10 cellular contexts compared by ENCODE assay signal in genomic region chr13:45466359-45466758, GRCh38. TPM values are rescaled to one million over a fixed set of nuclear protein-coding genes. Genes with fewer than 3 reads are reported as not detected.
DNase-seq lines count a peak whose midpoint lies in the region; ATAC-seq and TF ChIP-seq lines count a peak whose summit lies in the region.
"Had no signal": no experiment of that assay in that cellular context is flagged by ENCODE, and none has a peak within 500 bp of the region (broad histone marks: within the 10 kb centered on the region; RNA-seq: fewer than 3 reads in every experiment).

No MANE protein-coding gene starts in this region.

- DNase-seq in CD14-positive monocyte (ENCODE audit: low spot score) (no peak), MG63 (no peak), HEK293T (ENCODE audit: extremely low spot score) (no peak), NCI-H526 (lab: John Stamatoyannopoulos, UW) (no peak), NCI-H1092 treated with DMSO at 0.1 percent for 48 hours (lab: John Stamatoyannopoulos, UW) (no peak)
- DNase-seq in central memory CD8-positive, alpha-beta T cell (ENCODE audit: low spot score in 2 of 2) = no peak
- no peak for DNase-seq in natural killer cell treated with Interleukin-12 subunit alpha and Interleukin-12 subunit beta and Interleukin-15 and Interleukin-18, amount 100 ng/mL, for 72 hours (ENCODE audit: low spot score)
- DNase-seq: kidney glomerular epithelial cell, SHP77 had no signal

- H3K4me1 Mint-ChIP-seq in CD14-positive monocyte = peaks cover 39% of the 10 kb centered on the region
- peaks cover 62% of the 10 kb centered on the region for H3K4me1 Mint-ChIP-seq in central memory CD8-positive, alpha-beta T cell
- H3K4me1 Mint-ChIP-seq in natural killer cell treated with Interleukin-12 subunit alpha and Interleukin-12 subunit beta and Interleukin-15 and Interleukin-18, amount 100 ng/mL, for 72 hours (ENCODE audit: low read depth in 2 of 2) = peaks cover 39 to 59% of the 10 kb centered on the region in 2 donors

- H3K27me3 ChIP-seq in MG63 = no peaks in the 10 kb centered on the region

- H3K36me3 ChIP-seq in MG63 = peaks cover 25% of the 10 kb centered on the region

- no peak for TF ChIP-seq CTCF in CD14-positive monocyte (IDR thresholded peaks at IDR 0.05)

- H3K27ac Mint-ChIP-seq in CD14-positive monocyte = peak overlapping the region in 3 of 7 donors; percentile 32 to 65 (median 45)
- H3K27ac Mint-ChIP-seq in central memory CD8-positive, alpha-beta T cell (ENCODE audit: low read depth) = peak overlapping the region; percentile 92
- peak overlapping the region; percentile 91 to 97 for H3K27ac Mint-ChIP-seq in natural killer cell treated with Interleukin-12 subunit alpha and Interleukin-12 subunit beta and Interleukin-15 and Interleukin-18, amount 100 ng/mL, for 72 hours

- peak overlapping the region; percentile 49 to 94 for H3K4me3 Mint-ChIP-seq in CD14-positive monocyte
- H3K4me3 Mint-ChIP-seq in central memory CD8-positive, alpha-beta T cell = peak overlapping the region; percentile 89
- peak overlapping the region; percentile 91 for H3K4me3 Mint-ChIP-seq in natural killer cell treated with Interleukin-12 subunit alpha and Interleukin-12 subunit beta and Interleukin-15 and Interleukin-18, amount 100 ng/mL, for 72 hours

- CTCF ChIA-PET in HEK293T (lab: Yijun Ruan, JAX) = no interaction called here

- peaks cover 0 to 3% (median 0%) of the 10 kb centered on the region in 7 donors for H3K9me3 Mint-ChIP-seq in CD14-positive monocyte
- no peaks in the 10 kb centered on the region for H3K9me3 Mint-ChIP-seq in central memory CD8-positive, alpha-beta T cell
- no peaks in the 10 kb centered on the region for H3K9me3 Mint-ChIP-seq in natural killer cell treated with Interleukin-12 subunit alpha and Interleukin-12 subunit beta and Interleukin-15 and Interleukin-18, amount 100 ng/mL, for 72 hours

- H3K36me3 Mint-ChIP-seq in CD14-positive monocyte = peaks cover 9 to 11% of the 10 kb centered on the region in 2 donors
- H3K36me3 Mint-ChIP-seq in central memory CD8-positive, alpha-beta T cell (ENCODE audit: insufficient read depth) = peaks cover 12% of the 10 kb centered on the region
- H3K36me3 Mint-ChIP-seq in natural killer cell treated with Interleukin-12 subunit alpha and Interleukin-12 subunit beta and Interleukin-15 and Interleukin-18, amount 100 ng/mL, for 72 hours = peaks cover 11% of the 10 kb centered on the region

- peaks cover 2% of the 10 kb centered on the region; the same call in 1 of the 2 replicates for H3K9me3 ChIP-seq in MG63

- H3K4me3 ChIP-seq in MG63 = peak overlapping the region; percentile 95

- intact Hi-C loops in CD14-positive monocyte (cut with micrococcal nuclease) = loop anchor here (5.0 to 10.0 kb wide), 2 partner anchors 49 to 122 kb away; partner anchors contain the start of genes SLC25A30 (in 2 of the 2) and TPT1 (in 1 of the 2)

- POLR2A ChIA-PET in HEK293T (lab: Yijun Ruan, JAX) = no interaction called here

- H3K27me3 Mint-ChIP-seq in CD14-positive monocyte (ENCODE audit: low read depth in 3 of 3) = peaks cover 0 to 2% (median 0%) of the 10 kb centered on the region in 3 donors
- no peaks in the 10 kb centered on the region for H3K27me3 Mint-ChIP-seq in central memory CD8-positive, alpha-beta T cell
- peaks cover 0 to 4% of the 10 kb centered on the region in 2 donors for H3K27me3 Mint-ChIP-seq in natural killer cell treated with Interleukin-12 subunit alpha and Interleukin-12 subunit beta and Interleukin-15 and Interleukin-18, amount 100 ng/mL, for 72 hours

- no peak for ATAC-seq in central memory CD8-positive, alpha-beta T cell (replicated peaks; ENCODE audit: extremely low read depth, poor library complexity, severe bottlenecking)
- no peak for ATAC-seq in natural killer cell treated with Interleukin-12 subunit alpha and Interleukin-12 subunit beta and Interleukin-15 and Interleukin-18, amount 100 ng/mL, for 72 hours
- no peak for ATAC-seq in GM21825 (IDR thresholded peaks at IDR 0.05; ENCODE audit: unreplicated experiment)

TF ChIP-seq in HEK293T, 16 proteins besides CTCF, POLR2A, EP300 and RAD21:
- TF ChIP-seq SP1 (IDR thresholded peaks at IDR 0.05) = no peak
- TF ChIP-seq FOXK2 (IDR thresholded peaks at IDR 0.05) = no peak
- no peak for TF ChIP-seq NFRKB (IDR thresholded peaks at IDR 0.05)
- no peak for TF ChIP-seq SUZ12 (IDR thresholded peaks at IDR 0.05)

RNA-seq across cellular contexts. Expression of gene COG3, which starts 1.6 kb away (rescaled TPM):
- polyA plus RNA-seq in CD14-positive monocyte = 10 to 100 TPM; 12.3 to 12.9 TPM
- total RNA-seq in MG63 (2014; rRNA removed; shearing (Covaris generic); ENCODE audit: low replicate concordance) = 15.2 and 18.3 TPM in 2 replicates
- 10 to 100 TPM; 41.0 to 50.9 TPM for total RNA-seq in natural killer cell treated with Interleukin-12 subunit alpha and Interleukin-12 subunit beta and Interleukin-15 and Interleukin-18, amount 100 ng/mL, for 72 hours

RNA-seq across cellular contexts. Expression of gene SLC25A30, which starts 48.2 kb away (rescaled TPM):
- polyA plus RNA-seq in CD14-positive monocyte = 1 to 10 TPM in 1 of 2 donors, under 1 TPM in 1; 0.92 to 2.3 TPM
- 4.2 and 14.0 TPM in 2 replicates for total RNA-seq in MG63 (2014; rRNA removed; shearing (Covaris generic); ENCODE audit: low replicate concordance)
- total RNA-seq in natural killer cell treated with Interleukin-12 subunit alpha and Interleukin-12 subunit beta and Interleukin-15 and Interleukin-18, amount 100 ng/mL, for 72 hours = 10 to 100 TPM; 28.3 to 38.8 TPM
